In the genomic region with DNA sequence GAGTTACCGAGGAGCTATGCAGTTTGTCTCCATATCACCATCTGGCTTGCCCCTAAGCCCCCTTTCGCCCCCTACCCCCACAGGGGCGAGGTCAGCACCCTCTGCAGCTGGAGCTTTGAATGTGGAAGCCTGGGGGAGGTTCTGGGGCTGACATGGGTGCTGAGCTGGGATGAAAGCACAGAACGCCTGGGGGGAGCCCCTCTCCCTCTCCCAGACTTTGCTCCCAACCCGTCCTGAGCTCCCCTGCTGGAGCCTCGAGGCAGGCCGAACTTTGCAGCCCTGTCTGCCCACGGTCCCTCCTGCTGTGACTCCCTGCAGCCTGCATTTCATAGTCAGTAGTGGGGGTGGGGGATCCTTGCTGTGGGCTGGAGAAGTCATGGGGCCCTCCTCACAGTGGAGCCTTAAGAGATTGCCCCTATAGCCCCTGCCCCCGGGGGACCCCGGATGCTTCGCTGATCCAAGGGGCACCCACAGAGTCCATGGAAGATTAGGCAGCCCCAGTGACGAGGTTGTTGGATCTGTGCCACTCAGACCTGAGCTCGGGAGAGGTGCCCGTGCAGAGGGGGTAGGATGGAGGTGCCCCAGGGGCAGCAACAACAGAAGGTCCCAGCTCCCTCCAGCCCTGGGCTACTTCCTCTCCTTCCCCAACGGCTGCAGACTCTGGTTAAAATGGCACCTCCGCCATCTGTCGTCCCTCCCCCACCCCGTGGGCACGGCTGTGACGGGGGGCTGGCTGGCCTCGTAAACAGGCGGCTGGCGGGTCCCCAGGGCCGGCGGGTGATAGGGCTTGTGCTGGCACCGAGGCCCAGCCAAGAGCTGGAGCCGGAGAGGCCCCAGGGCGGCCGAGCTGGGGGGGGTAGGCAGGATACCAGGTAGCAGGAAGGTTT, we compare ENCODE assay signal across 1 cellular context.
TF ChIP-seq lines count a peak whose summit lies in the region.

No MANE protein-coding gene starts in this region.

TF ChIP-seq in IMR-90, 13 proteins besides CTCF, POLR2A, EP300 and RAD21 (continued from another document):
- no peak for TF ChIP-seq NFE2L2 (IDR thresholded peaks at IDR 0.05; ENCODE audit: low read depth, low read length)
- TF ChIP-seq, protein P1, sequence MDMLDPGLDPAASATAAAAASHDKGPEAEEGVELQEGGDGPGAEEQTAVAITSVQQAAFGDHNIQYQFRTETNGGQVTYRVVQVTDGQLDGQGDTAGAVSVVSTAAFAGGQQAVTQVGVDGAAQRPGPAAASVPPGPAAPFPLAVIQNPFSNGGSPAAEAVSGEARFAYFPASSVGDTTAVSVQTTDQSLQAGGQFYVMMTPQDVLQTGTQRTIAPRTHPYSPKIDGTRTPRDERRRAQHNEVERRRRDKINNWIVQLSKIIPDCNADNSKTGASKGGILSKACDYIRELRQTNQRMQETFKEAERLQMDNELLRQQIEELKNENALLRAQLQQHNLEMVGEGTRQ (IDR thresholded peaks at IDR 0.05; ENCODE audit: low read depth, low read length), result no peak
- no peak for TF ChIP-seq MXI1 (IDR thresholded peaks at IDR 0.05; ENCODE audit: borderline replicate concordance, low read depth, low read length)
- TF ChIP-seq MAZ (IDR thresholded peaks at IDR 0.05; ENCODE audit: borderline replicate concordance, low read depth, low read length), result no peak
- no peak for TF ChIP-seq FOS (IDR thresholded peaks at IDR 0.05; ENCODE audit: low read depth, low read length)
- no peak for TF ChIP-seq CEBPB (IDR thresholded peaks at IDR 0.05; ENCODE audit: low read depth, low read length)
- TF ChIP-seq ELK1 (IDR thresholded peaks at IDR 0.05; ENCODE audit: borderline replicate concordance, low read depth, low read length), result no peak
